Comparison of ENCODE assay signal across 8 cellular contexts in the genomic region with DNA sequence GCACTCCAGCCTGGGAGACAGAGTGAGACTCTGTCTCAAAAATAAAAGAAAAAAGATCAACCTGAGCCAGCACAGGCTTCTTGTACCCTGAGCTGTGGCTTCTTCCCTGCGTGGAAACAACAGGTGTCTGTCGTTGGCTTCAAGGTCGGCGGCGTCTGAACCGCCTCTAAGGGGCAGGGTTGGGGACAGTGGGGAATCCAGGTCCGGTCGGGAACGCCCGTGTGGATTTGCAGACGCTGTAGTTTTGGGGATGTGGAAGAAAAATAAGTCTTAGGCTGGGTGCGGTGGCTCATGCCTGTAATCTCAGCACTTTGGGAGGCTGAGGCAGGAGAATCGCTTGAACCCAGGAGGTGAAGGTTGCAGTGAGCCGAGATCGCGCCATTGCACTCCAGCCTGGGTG. TPM values are rescaled to one million over a fixed set of nuclear protein-coding genes. Genes with fewer than 3 reads are reported as not detected.
A peak's percentile ranks its signal among the peaks of the same experiment; 100 is the strongest.
DNase-seq lines count a peak whose midpoint lies in the region; ATAC-seq and TF ChIP-seq lines count a peak whose summit lies in the region.
"Not testable (repeated sequence)": the region's sequence is repeated elsewhere in the genome, so short reads cannot be mapped to it uniquely, and the experiment has no call there.

No MANE protein-coding gene starts in this region.

- not testable (repeated sequence) for H3K79me2 ChIP-seq in mesendoderm (ENCODE audit: control insufficient read depth, insufficient read depth, low read length); trophoblast cell (ENCODE audit: control insufficient read depth, insufficient read depth, low read length, poor library complexity)

- intact Hi-C loops in activated CD4-positive, alpha-beta T cell treated with anti-CD3 and anti-CD28 coated beads, Interleukin-2, amount 10 ng/mL, durations not matched to agents 24 days and 14 days (cut with micrococcal nuclease); colonic mucosa (cut with DNase I); upper lobe of right lung (cut with DNase I): not testable (repeated sequence)

- WGBS in mesendoderm (ENCODE audit: extremely low coverage, insufficient coverage, low lambda C conversion rate): no CpG with 5 or more reads among the region's 16 CpGs
- no CpG with 5 or more reads among the region's 16 CpGs for WGBS in trophoblast cell (ENCODE audit: extremely low coverage, insufficient coverage, insufficient read length)

- H3K27ac ChIP-seq in BLaER1: peak overlapping the region; percentile 51; the same call in 1 of the 2 replicates
- H3K27ac ChIP-seq in colonic mucosa; mesendoderm (ENCODE audit: low read depth, low read length); trophoblast cell (ENCODE audit: low read depth, low read length); upper lobe of right lung: not testable (repeated sequence)

- peak overlapping the region; percentile 29 for H3K4me2 ChIP-seq in BLaER1
- H3K4me2 ChIP-seq in mesendoderm (ENCODE audit: low read length); trophoblast cell (ENCODE audit: low read length): not testable (repeated sequence)

- peak; percentile 1 for DNase-seq in RPMI8226
- DNase-seq in activated CD4-positive, alpha-beta T cell treated with anti-CD3 and anti-CD28 coated beads, Interleukin-2, amount 10 ng/mL, durations not matched to agents 24 days and 14 days: peak; percentile 48
- peak; percentile 14 for DNase-seq in colonic mucosa
- DNase-seq in left lobe of liver (ENCODE audit: low spot score): peak; percentile 43
- DNase-seq in mesendoderm, trophoblast cell: not testable (repeated sequence)
- peak; percentile 56 for DNase-seq in upper lobe of right lung

- not testable (repeated sequence) for H3K9me3 ChIP-seq in BLaER1; colonic mucosa; trophoblast cell (ENCODE audit: insufficient read depth, low read depth, low read length); upper lobe of right lung

- H3K56ac ChIP-seq in mesendoderm (ENCODE audit: low read length): not testable (repeated sequence)

- H3K79me1 ChIP-seq in mesendoderm (ENCODE audit: low read length): not testable (repeated sequence)
- peaks cover 15% of the 10 kb centered on the region for H3K79me1 ChIP-seq in trophoblast cell (ENCODE audit: low read length)

- H3K4me3 Mint-ChIP-seq in activated CD4-positive, alpha-beta T cell treated with anti-CD3 and anti-CD28 coated beads, Interleukin-2, amount 10 ng/mL, durations not matched to agents 24 days and 14 days: not testable (repeated sequence)

- H3K18ac ChIP-seq in mesendoderm (ENCODE audit: low read length): peak overlapping the region; percentile 25
- not testable (repeated sequence) for H3K18ac ChIP-seq in trophoblast cell (ENCODE audit: low read length)

- not testable (repeated sequence) for H3K36me3 ChIP-seq in BLaER1; colonic mucosa; mesendoderm (ENCODE audit: control insufficient read depth, insufficient read depth, low read length); trophoblast cell (ENCODE audit: control insufficient read depth in 1 of 2, insufficient read depth in 2 of 2, low read length in 2 of 2); upper lobe of right lung

- not testable (repeated sequence) for TF ChIP-seq CTCF in colonic mucosa (IDR thresholded peaks at IDR 0.05); upper lobe of right lung (IDR thresholded peaks at IDR 0.05)

- H2AFZ ChIP-seq in trophoblast cell (ENCODE audit: insufficient read depth, low read length, poor library complexity): not testable (repeated sequence)

- H4K12ac ChIP-seq in trophoblast cell (ENCODE audit: low read depth, low read length): not testable (repeated sequence)

- peak overlapping the region; percentile 10 for H4K91ac ChIP-seq in trophoblast cell (ENCODE audit: low read depth, low read length)

- not testable (repeated sequence) for ATAC-seq in left lobe of liver, upper lobe of right lung

- H3K36me3 Mint-ChIP-seq in activated CD4-positive, alpha-beta T cell treated with anti-CD3 and anti-CD28 coated beads, Interleukin-2, amount 10 ng/mL, durations not matched to agents 24 days and 14 days (ENCODE audit: low read depth): not testable (repeated sequence)

- H3K27ac Mint-ChIP-seq in activated CD4-positive, alpha-beta T cell treated with anti-CD3 and anti-CD28 coated beads, Interleukin-2, amount 10 ng/mL, durations not matched to agents 24 days and 14 days: not testable (repeated sequence)

- not testable (repeated sequence) for H2BK120ac ChIP-seq in mesendoderm (ENCODE audit: low read depth, low read length); trophoblast cell (ENCODE audit: insufficient read depth, low read length, poor library complexity)

- H2BK5ac ChIP-seq in mesendoderm (ENCODE audit: low read length); trophoblast cell (ENCODE audit: low read depth, low read length, poor library complexity): not testable (repeated sequence)

- not testable (repeated sequence) for H4K8ac ChIP-seq in mesendoderm (ENCODE audit: low read depth, low read length); trophoblast cell (ENCODE audit: low read depth, low read length)

- not testable (repeated sequence) for H3K4ac ChIP-seq in mesendoderm (ENCODE audit: low read depth, low read length); trophoblast cell (ENCODE audit: low read depth, low read length)

- H3K23ac ChIP-seq in mesendoderm (ENCODE audit: low read length); trophoblast cell (ENCODE audit: low read length): not testable (repeated sequence)

- not testable (repeated sequence) for H4K5ac ChIP-seq in mesendoderm (ENCODE audit: low read length)

- H2BK12ac ChIP-seq in trophoblast cell (ENCODE audit: low read length): peak overlapping the region; percentile 21

- not testable (repeated sequence) for H3K4me3 ChIP-seq in BLaER1; colonic mucosa; mesendoderm (ENCODE audit: low read length); trophoblast cell (ENCODE audit: low read depth, low read length); upper lobe of right lung

- H2AK5ac ChIP-seq in mesendoderm (ENCODE audit: low read length); trophoblast cell (ENCODE audit: low read length): not testable (repeated sequence)

- not testable (repeated sequence) for H3K27me3 ChIP-seq in BLaER1; colonic mucosa; mesendoderm (ENCODE audit: insufficient read depth, low read length, poor library complexity); trophoblast cell (ENCODE audit: insufficient read depth, low read length); upper lobe of right lung

- peaks cover 65% of the 10 kb centered on the region for H3K4me1 ChIP-seq in BLaER1
- not testable (repeated sequence) for H3K4me1 ChIP-seq in colonic mucosa; mesendoderm (ENCODE audit: control insufficient read depth, low read depth, low read length); upper lobe of right lung
- H3K4me1 ChIP-seq in trophoblast cell (ENCODE audit: control insufficient read depth in 1 of 2, insufficient read depth in 2 of 2, low read length in 2 of 2): peaks cover 11 to 14% of the 10 kb centered on the region in 2 experiments

- H3K9me3 Mint-ChIP-seq in activated CD4-positive, alpha-beta T cell treated with anti-CD3 and anti-CD28 coated beads, Interleukin-2, amount 10 ng/mL, durations not matched to agents 24 days and 14 days: not testable (repeated sequence)

- not testable (repeated sequence) for H4K20me1 ChIP-seq in BLaER1

- not testable (repeated sequence) for H3K27me3 Mint-ChIP-seq in activated CD4-positive, alpha-beta T cell treated with anti-CD3 and anti-CD28 coated beads, Interleukin-2, amount 10 ng/mL, durations not matched to agents 24 days and 14 days

- H3K4me1 Mint-ChIP-seq in activated CD4-positive, alpha-beta T cell treated with anti-CD3 and anti-CD28 coated beads, Interleukin-2, amount 10 ng/mL, durations not matched to agents 24 days and 14 days: not testable (repeated sequence)

- not testable (repeated sequence) for H3K9ac ChIP-seq in BLaER1; colonic mucosa (ENCODE audit: low read depth in 2 of 2, low read length in 2 of 2); mesendoderm (ENCODE audit: low read length); trophoblast cell (ENCODE audit: low read length)

- H3K14ac ChIP-seq in trophoblast cell (ENCODE audit: low read length): not testable (repeated sequence)

- H2BK15ac ChIP-seq in mesendoderm (replicated peaks; ENCODE audit: low read depth): not testable (repeated sequence)

RNA-seq across cellular contexts. Expression of a gene that starts 17.2 kb away (rescaled TPM):
- 66.0 and 68.7 TPM in 2 replicates for total RNA-seq in activated CD4-positive, alpha-beta T cell treated with anti-CD3 and anti-CD28 coated beads, Interleukin-2, amount 10 ng/mL, durations not matched to agents 24 days and 14 days
- 10 to 100 TPM; 11.0 to 23.8 TPM for total RNA-seq in colonic mucosa
- total RNA-seq in left lobe of liver: 11.4 TPM
- 24.1 TPM for polyA plus RNA-seq in mesendoderm (2013, experiment 1 of 2)
- 26.6 TPM for polyA plus RNA-seq in mesendoderm (2013, experiment 2 of 2)
- 50.3 and 51.6 TPM in 2 replicates for polyA plus RNA-seq in trophoblast cell (2013)
- 34.4 TPM for total RNA-seq in upper lobe of right lung

RNA-seq across cellular contexts. Expression of a gene that starts 54.6 kb away (rescaled TPM):
- total RNA-seq in activated CD4-positive, alpha-beta T cell treated with anti-CD3 and anti-CD28 coated beads, Interleukin-2, amount 10 ng/mL, durations not matched to agents 24 days and 14 days: 66.3 and 70.5 TPM in 2 replicates
- total RNA-seq in colonic mucosa (10 to 100 TPM; 44.4 to 81.1 TPM), left lobe of liver (31.7 TPM), upper lobe of right lung (55.1 TPM)
- 38.4 TPM for polyA plus RNA-seq in mesendoderm (2013, experiment 1 of 2)
- 38.5 TPM for polyA plus RNA-seq in mesendoderm (2013, experiment 2 of 2)
- polyA plus RNA-seq in trophoblast cell (2013): 30.2 and 30.6 TPM in 2 replicates
